1 cellular context compared by ENCODE assay signal in the genomic region with DNA sequence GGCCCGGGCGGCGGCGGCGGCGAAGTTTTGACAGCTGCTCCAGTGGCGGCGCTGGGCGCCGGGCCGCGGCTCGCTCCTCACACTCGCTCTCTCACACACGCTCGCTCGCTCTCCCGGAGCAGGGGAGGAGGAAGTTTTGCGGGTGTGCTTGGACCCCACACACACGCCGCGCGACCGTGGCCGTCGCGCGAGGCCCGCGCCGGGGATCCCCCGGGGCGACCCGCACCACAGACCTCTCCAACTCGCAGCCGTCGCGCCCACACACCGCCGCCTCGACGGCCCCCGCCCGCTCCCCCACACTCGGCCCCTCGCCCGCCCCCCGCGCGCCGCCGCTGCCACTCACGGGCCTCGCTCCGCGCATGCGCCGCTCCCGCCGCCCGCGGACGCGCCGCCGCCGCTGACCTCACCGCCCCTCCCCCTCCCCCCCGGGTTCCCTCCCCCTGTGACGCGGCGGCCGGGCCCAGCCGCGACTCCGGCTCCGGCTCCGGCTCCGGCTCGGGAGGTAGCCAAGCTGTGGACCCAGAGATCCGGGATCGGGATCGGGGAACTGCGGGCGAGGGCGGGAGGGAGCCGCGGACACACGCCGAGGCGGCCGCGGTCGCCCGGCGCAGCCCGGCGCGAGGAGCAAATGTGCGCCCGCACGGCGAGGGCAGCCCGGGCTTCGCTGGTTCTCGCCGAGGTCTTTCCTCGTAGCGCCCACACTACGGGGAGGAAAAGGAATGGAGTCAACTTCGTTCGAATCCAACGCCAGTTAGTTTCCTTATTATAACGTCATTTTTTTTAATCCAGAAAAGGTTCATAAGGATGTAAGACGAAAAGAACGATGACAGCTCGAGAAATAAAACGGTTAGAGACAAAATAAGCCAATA.
A peak's percentile ranks its signal among the peaks of the same experiment; 100 is the strongest.
TF ChIP-seq lines count a peak whose summit lies in the region.

No MANE protein-coding gene starts in this region.

TF ChIP-seq in WTC11, 78 proteins besides CTCF, POLR2A, EP300 and RAD21 (continued from another document):
- TF ChIP-seq, protein P1, sequence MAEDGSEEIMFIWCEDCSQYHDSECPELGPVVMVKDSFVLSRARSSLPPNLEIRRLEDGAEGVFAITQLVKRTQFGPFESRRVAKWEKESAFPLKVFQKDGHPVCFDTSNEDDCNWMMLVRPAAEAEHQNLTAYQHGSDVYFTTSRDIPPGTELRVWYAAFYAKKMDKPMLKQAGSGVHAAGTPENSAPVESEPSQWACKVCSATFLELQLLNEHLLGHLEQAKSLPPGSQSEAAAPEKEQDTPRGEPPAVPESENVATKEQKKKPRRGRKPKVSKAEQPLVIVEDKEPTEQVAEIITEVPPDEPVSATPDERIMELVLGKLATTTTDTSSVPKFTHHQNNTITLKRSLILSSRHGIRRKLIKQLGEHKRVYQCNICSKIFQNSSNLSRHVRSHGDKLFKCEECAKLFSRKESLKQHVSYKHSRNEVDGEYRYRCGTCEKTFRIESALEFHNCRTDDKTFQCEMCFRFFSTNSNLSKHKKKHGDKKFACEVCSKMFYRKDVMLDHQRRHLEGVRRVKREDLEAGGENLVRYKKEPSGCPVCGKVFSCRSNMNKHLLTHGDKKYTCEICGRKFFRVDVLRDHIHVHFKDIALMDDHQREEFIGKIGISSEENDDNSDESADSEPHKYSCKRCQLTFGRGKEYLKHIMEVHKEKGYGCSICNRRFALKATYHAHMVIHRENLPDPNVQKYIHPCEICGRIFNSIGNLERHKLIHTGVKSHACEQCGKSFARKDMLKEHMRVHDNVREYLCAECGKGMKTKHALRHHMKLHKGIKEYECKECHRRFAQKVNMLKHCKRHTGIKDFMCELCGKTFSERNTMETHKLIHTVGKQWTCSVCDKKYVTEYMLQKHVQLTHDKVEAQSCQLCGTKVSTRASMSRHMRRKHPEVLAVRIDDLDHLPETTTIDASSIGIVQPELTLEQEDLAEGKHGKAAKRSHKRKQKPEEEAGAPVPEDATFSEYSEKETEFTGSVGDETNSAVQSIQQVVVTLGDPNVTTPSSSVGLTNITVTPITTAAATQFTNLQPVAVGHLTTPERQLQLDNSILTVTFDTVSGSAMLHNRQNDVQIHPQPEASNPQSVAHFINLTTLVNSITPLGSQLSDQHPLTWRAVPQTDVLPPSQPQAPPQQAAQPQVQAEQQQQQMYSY (CRISPR knock-in tag; IDR thresholded peaks at IDR 0.05): peak; percentile 98
- peak; percentile 76; the same call in 1 of the 2 replicates for TF ChIP-seq KAT7 (CRISPR knock-in tag; IDR thresholded peaks at IDR 0.05; ENCODE audit: borderline replicate concordance)
- no peak for TF ChIP-seq TCF7 (CRISPR knock-in tag; IDR thresholded peaks at IDR 0.05; ENCODE audit: low read depth)
- peak; percentile 63; the same call in 1 of the 2 replicates for TF ChIP-seq CREM (CRISPR knock-in tag; IDR thresholded peaks at IDR 0.05)
- TF ChIP-seq CREB1 (CRISPR knock-in tag; IDR thresholded peaks at IDR 0.05): no peak
- TF ChIP-seq, protein P2, sequence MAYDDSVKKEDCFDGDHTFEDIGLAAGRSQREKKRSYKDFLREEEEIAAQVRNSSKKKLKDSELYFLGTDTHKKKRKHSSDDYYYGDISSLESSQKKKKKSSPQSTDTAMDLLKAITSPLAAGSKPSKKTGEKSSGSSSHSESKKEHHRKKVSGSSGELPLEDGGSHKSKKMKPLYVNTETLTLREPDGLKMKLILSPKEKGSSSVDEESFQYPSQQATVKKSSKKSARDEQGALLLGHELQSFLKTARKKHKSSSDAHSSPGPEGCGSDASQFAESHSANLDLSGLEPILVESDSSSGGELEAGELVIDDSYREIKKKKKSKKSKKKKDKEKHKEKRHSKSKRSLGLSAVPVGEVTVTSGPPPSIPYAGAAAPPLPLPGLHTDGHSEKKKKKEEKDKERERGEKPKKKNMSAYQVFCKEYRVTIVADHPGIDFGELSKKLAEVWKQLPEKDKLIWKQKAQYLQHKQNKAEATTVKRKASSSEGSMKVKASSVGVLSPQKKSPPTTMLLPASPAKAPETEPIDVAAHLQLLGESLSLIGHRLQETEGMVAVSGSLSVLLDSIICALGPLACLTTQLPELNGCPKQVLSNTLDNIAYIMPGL (CRISPR knock-in tag; IDR thresholded peaks at IDR 0.05): peak; percentile 73; the same call in 1 of the 2 replicates
- 0 out of 2 replicates have a peak, but pooled peaks have one; percentile 26 for TF ChIP-seq ETV6 (CRISPR knock-in tag; IDR thresholded peaks at IDR 0.05)
